Comparison of ENCODE assay signal across 13 cellular contexts in genomic region chr3:86937306-86937791, GRCh38. TPM values are rescaled to one million over a fixed set of nuclear protein-coding genes. Genes with fewer than 3 reads are reported as not detected.
A peak's percentile ranks its signal among the peaks of the same experiment; 100 is the strongest.
DNase-seq lines count a peak whose midpoint lies in the region; ATAC-seq and TF ChIP-seq lines count a peak whose summit lies in the region.
"Had no signal": no experiment of that assay in that cellular context is flagged by ENCODE, and none has a peak within 500 bp of the region (broad histone marks: within the 10 kb centered on the region; RNA-seq: fewer than 3 reads in every experiment).

No MANE protein-coding gene starts in this region.

- H3K4me1 ChIP-seq in lung (ENCODE audit: control insufficient read depth in 2 of 2, insufficient read depth in 2 of 2, low read length in 2 of 2) (no peaks in the 10 kb centered on the region), thoracic aorta (ENCODE audit: control insufficient read depth in 1 of 2, low read depth in 2 of 2) (peaks cover 13 to 31% of the 10 kb centered on the region in 2 donors), stomach (peaks cover 0 to 11% (median 0%) of the 10 kb centered on the region in 4 donors)

- no peak for TF ChIP-seq CTCF in lung (IDR thresholded peaks at IDR 0.05; ENCODE audit: control extremely low read depth, extremely low read depth)
- no peak for TF ChIP-seq CTCF in thoracic aorta (IDR thresholded peaks at IDR 0.05)
- no peak for TF ChIP-seq CTCF in stomach (IDR thresholded peaks at IDR 0.05)

- H3K36me3 ChIP-seq in lung (ENCODE audit: control insufficient read depth in 2 of 2, insufficient read depth in 2 of 2, low read length in 2 of 2), result no peaks in the 10 kb centered on the region
- peaks cover 5% of the 10 kb centered on the region for H3K36me3 ChIP-seq in thoracic aorta
- no peaks in the 10 kb centered on the region for H3K36me3 ChIP-seq in stomach

- no peaks in the 10 kb centered on the region for H3K9me3 ChIP-seq in lung (ENCODE audit: control insufficient read depth in 2 of 2, insufficient read depth in 1 of 2, low read length in 1 of 2)
- no peaks in the 10 kb centered on the region for H3K9me3 ChIP-seq in thoracic aorta
- no peaks in the 10 kb centered on the region for H3K9me3 ChIP-seq in stomach

- no peak for TF ChIP-seq EP300 in stomach (IDR thresholded peaks at IDR 0.05)

- peak; percentile 56 for DNase-seq in NCI-H226
- DNase-seq in fibroblast of gingiva (ENCODE audit: low read depth), result peak; percentile 92
- DNase-seq in lung (ENCODE audit: low spot score), result no peak
- DNase-seq in thoracic aorta (ENCODE audit: low spot score), result peak; percentile 29
- DNase-seq in cerebellar cortex (ENCODE audit: low spot score), result no peak
- DNase-seq in stomach, result no peak
- DNase-seq in cerebellar nuclear complex (lab: John Stamatoyannopoulos, UW), result no peak
- DNase-seq: activated T-cell treated with anti-CD3 and anti-CD28 coated beads, Interleukin-2, amount 50 U/mL, for 1 hour; DMS 273 treated with DMSO at 0.1 percent for 48 hours; hippocampal formation; NCI-H2029; stimulated activated CD4-positive, alpha-beta T cell treated with anti-CD3 and anti-CD28 coated beads, Interleukin-4, amount 100 ng/mL, for 1 hour had no signal

- H3K4me3 ChIP-seq in lung (no peak overlapping the region), thoracic aorta (peak overlapping the region; percentile 14), stomach (no peak overlapping the region)

- ATAC-seq in lung (ENCODE audit: insufficient read depth, low FRiP score) (peak; percentile 43), thoracic aorta (ENCODE audit: insufficient number of reproducible peaks, low FRiP score, low read depth) (peak; percentile 82), HG02610 (IDR thresholded peaks at IDR 0.05; ENCODE audit: unreplicated experiment) (no peak)

- intact Hi-C loops in stomach (cut with DNase I; ENCODE audit: low total_unique reads), result no loop called here

- WGBS in lung, 2 donors, result 63 to 83% methylated on average over 6 of the region's 6 CpGs
- 66 to 83% (median 76%) methylated on average over 6 of the region's 6 CpGs for WGBS in stomach, 5 donors

- no peak for TF ChIP-seq POLR2A in stomach (IDR thresholded peaks at IDR 0.05)

- H3K27me3 ChIP-seq in lung (ENCODE audit: control insufficient read depth, insufficient read depth), result no peaks in the 10 kb centered on the region
- no peaks in the 10 kb centered on the region for H3K27me3 ChIP-seq in thoracic aorta (replicated peaks; ENCODE audit: insufficient read depth)
- no peaks in the 10 kb centered on the region for H3K27me3 ChIP-seq in stomach

- H3K27ac ChIP-seq in lung (ENCODE audit: low read depth in 1 of 2, low read length in 1 of 2) (no peak overlapping the region), thoracic aorta (peak overlapping the region; percentile 39 to 58), stomach (no peak overlapping the region)

RNA-seq across cellular contexts. Expression of gene VGLL3, which starts 53.6 kb away (rescaled TPM):
- total RNA-seq in lung (10 to 100 TPM; 32.8 to 49.2 TPM), thoracic aorta (10 to 100 TPM; 45.6 to 80.0 TPM), stomach (10 to 100 TPM in 3 of 5 donors, 1 to 10 TPM in 2; 5.5 to 23.7 (median 14.7) TPM)
- polyA plus RNA-seq in lung (1 to 10 TPM; 4.3 to 7.4 TPM), stomach (1 to 10 TPM in 2 of 3 donors, under 1 TPM in 1; 0.60 to 1.4 (median 1.2) TPM)

Comparison
In these comparisons a context has a peak if more than half of its experiments do, and no peak if none do; other contexts are left out.
1. DNase-seq: peak in NCI-H226 (single experiment), fibroblast of gingiva (single experiment) and thoracic aorta (single experiment); none in lung (single experiment), cerebellar cortex (single experiment), stomach (single experiment) and cerebellar nuclear complex (0 of 2).
2. H3K27ac ChIP-seq: peak in thoracic aorta (2 of 2); none in lung (0 of 2) and stomach (0 of 5).